ENCODE assay signal across 22 cellular contexts in genomic region chr7:101998029-101998903, GRCh38.
DNase-seq lines count a peak whose midpoint lies in the region; ATAC-seq and TF ChIP-seq lines count a peak whose summit lies in the region.
"Had no signal": no experiment of that assay in that cellular context is flagged by ENCODE, and none has a peak within 500 bp of the region (broad histone marks: within the 10 kb centered on the region; RNA-seq: fewer than 3 reads in every experiment).

No MANE protein-coding gene starts in this region.

- H3K4me1 ChIP-seq in DOHH2 (ENCODE audit: control insufficient read depth, low read length) (peaks cover 79% of the 10 kb centered on the region), Karpas-422 (ENCODE audit: low read length) (peaks cover 78% of the 10 kb centered on the region), osteoblast (ENCODE audit: insufficient read depth, low read length) (no peaks in the 10 kb centered on the region), A673 (ENCODE audit: insufficient read depth, low read length, poor library complexity, severe bottlenecking) (no peaks in the 10 kb centered on the region)

- peaks cover 41% of the 10 kb centered on the region for H3K36me3 ChIP-seq in DOHH2 (ENCODE audit: control insufficient read depth, low read length)
- no peaks in the 10 kb centered on the region for H3K36me3 ChIP-seq in Karpas-422 (ENCODE audit: insufficient read depth, low read length)
- H3K36me3 ChIP-seq in osteoblast (ENCODE audit: insufficient read depth, low read length), result no peaks in the 10 kb centered on the region
- H3K36me3 ChIP-seq in A673 (ENCODE audit: insufficient read depth, low read length, poor library complexity, severe bottlenecking), result no peaks in the 10 kb centered on the region
- H3K36me3 ChIP-seq: left lung had no signal

- peaks cover 96% of the 10 kb centered on the region for H3K79me2 ChIP-seq in DOHH2 (ENCODE audit: control insufficient read depth, low read length)
- H3K79me2 ChIP-seq in Karpas-422 (ENCODE audit: low read length), result peaks cover 88% of the 10 kb centered on the region
- H3K79me2 ChIP-seq in osteoblast (ENCODE audit: insufficient read depth, low read length), result no peaks in the 10 kb centered on the region

- no peaks in the 10 kb centered on the region for H3K9me3 Mint-ChIP-seq in MCF 10A (ENCODE audit: unreplicated experiment)
- H3K9me3 Mint-ChIP-seq: activated CD4-positive, alpha-beta memory T cell treated with anti-CD3 and anti-CD28 coated beads, Interleukin-2, amount 10 ng/mL, durations not matched to agents 7 days and 5 days; stimulated activated naive CD8-positive, alpha-beta T cell treated with anti-CD3 and anti-CD28 coated beads, Interleukin-15, amount 100 ng/mL, for 72 hours had no signal

- H3K36me3 Mint-ChIP-seq in MCF 10A (ENCODE audit: insufficient read depth, unreplicated experiment), result peaks cover 6% of the 10 kb centered on the region

- no peak for ATAC-seq in GM21390 (IDR thresholded peaks at IDR 0.05; ENCODE audit: unreplicated experiment)
- ATAC-seq: left lung; stimulated activated naive CD8-positive, alpha-beta T cell treated with anti-CD3 and anti-CD28 coated beads, Interleukin-15, amount 100 ng/mL, for 72 hours; T-helper 17 cell had no signal

- in situ Hi-C loops in GM13976 (cut with MboI; ENCODE audit: low sequenced_read_pairs, unreplicated experiment), result loop anchor here (10.0 kb wide), 1 partner anchor 117 kb away; no protein-coding TSS in a partner anchor

- DNase-seq in Karpas-422 (no peak), cerebellum (ENCODE audit: low spot score) (peak; percentile 60), osteoblast (ENCODE audit: insufficient read length, low spot score, missing footprints) (peak; percentile 32), A673 (ENCODE audit: low spot score) (no peak), MCF 10A (ENCODE audit: unreplicated experiment) (no peak), GM13976 (ENCODE audit: low spot score) (no peak)
- DNase-seq: activated CD4-positive, alpha-beta memory T cell treated with anti-CD3 and anti-CD28 coated beads, Interleukin-2, amount 10 ng/mL, durations not matched to agents 7 days and 5 days; activated naive CD4-positive, alpha-beta T cell treated with Interleukin-2 at 50 U/mL for 16 hours; AML-193; amygdala; effector CD4-positive, alpha-beta T cell; GDM1; NCI-H1105; NCI-H2107; nucleus accumbens; SIG-M5; stimulated activated CD4-positive, alpha-beta T cell treated with anti-CD3 and anti-CD28 coated beads, Interleukin-2, amount 100 ng/mL, for 24 hours; stimulated activated naive CD8-positive, alpha-beta T cell treated with anti-CD3 and anti-CD28 coated beads, Interleukin-15, amount 100 ng/mL, for 72 hours; T-helper 17 cell had no signal

- H3K9me2 ChIP-seq in DOHH2 (replicated peaks; ENCODE audit: control insufficient read depth, low read length) (no peaks in the 10 kb centered on the region), Karpas-422 (replicated peaks; ENCODE audit: insufficient read depth, low read length) (no peaks in the 10 kb centered on the region)

- POLR2A ChIA-PET in A673 (lab: Charles Lee; ENCODE audit: low non-redundant PET), result no interaction called here
- POLR2A ChIA-PET in MCF 10A (lab: Yijun Ruan, JAX), result no interaction called here

- no peaks in the 10 kb centered on the region for H3K27me3 Mint-ChIP-seq in MCF 10A (ENCODE audit: insufficient read depth, unreplicated experiment)
- H3K27me3 Mint-ChIP-seq: activated CD4-positive, alpha-beta memory T cell treated with anti-CD3 and anti-CD28 coated beads, Interleukin-2, amount 10 ng/mL, durations not matched to agents 7 days and 5 days; stimulated activated naive CD8-positive, alpha-beta T cell treated with anti-CD3 and anti-CD28 coated beads, Interleukin-15, amount 100 ng/mL, for 72 hours; T-helper 17 cell had no signal

- H3K4me1 Mint-ChIP-seq in MCF 10A (ENCODE audit: insufficient read depth, unreplicated experiment), result no peaks in the 10 kb centered on the region
- H3K4me1 Mint-ChIP-seq: activated CD4-positive, alpha-beta memory T cell treated with anti-CD3 and anti-CD28 coated beads, Interleukin-2, amount 10 ng/mL, durations not matched to agents 7 days and 5 days; stimulated activated naive CD8-positive, alpha-beta T cell treated with anti-CD3 and anti-CD28 coated beads, Interleukin-15, amount 100 ng/mL, for 72 hours had no signal

- TF ChIP-seq CTCF in DOHH2 (IDR thresholded peaks at IDR 0.05; ENCODE audit: low read depth, low read length, poor library complexity, severe bottlenecking) (no peak), osteoblast (IDR thresholded peaks at IDR 0.05; ENCODE audit: extremely low read depth, low read depth, low read length) (no peak), A673 (conservative IDR thresholded peaks at IDR 0.05; ENCODE audit: low read depth, low read length) (no peak), MCF 10A (IDR thresholded peaks at IDR 0.05; ENCODE audit: unreplicated experiment) (no peak), GM13976 (IDR thresholded peaks at IDR 0.05; ENCODE audit: borderline replicate concordance, control extremely low read depth, extremely low read depth, insufficient read depth, missing control alignments) (no peak)

- intact Hi-C loops in A673 (cut with micrococcal nuclease; ENCODE audit: unreplicated experiment), result no loop called here
- intact Hi-C loops in MCF 10A (cut with micrococcal nuclease), result no loop called here

- BruUV-seq in A673 (replicated peaks; lab: Mats Ljungman, UMichigan) (no TSS peak), MCF 10A (replicated peaks; lab: Mats Ljungman, UMichigan) (no TSS peak)

- no peak overlapping the region for H3K27ac Mint-ChIP-seq in MCF 10A (ENCODE audit: low read depth, unreplicated experiment)
- H3K27ac Mint-ChIP-seq: activated CD4-positive, alpha-beta memory T cell treated with anti-CD3 and anti-CD28 coated beads, Interleukin-2, amount 10 ng/mL, durations not matched to agents 7 days and 5 days; T-helper 17 cell had no signal

- no peak overlapping the region for H3K4me3 Mint-ChIP-seq in MCF 10A (ENCODE audit: unreplicated experiment)
- H3K4me3 Mint-ChIP-seq: activated CD4-positive, alpha-beta memory T cell treated with anti-CD3 and anti-CD28 coated beads, Interleukin-2, amount 10 ng/mL, durations not matched to agents 7 days and 5 days; stimulated activated naive CD8-positive, alpha-beta T cell treated with anti-CD3 and anti-CD28 coated beads, Interleukin-15, amount 100 ng/mL, for 72 hours; T-helper 17 cell had no signal

- peak overlapping the region; percentile 6; the same call in 1 of the 2 replicates for H3K4me2 ChIP-seq in DOHH2 (ENCODE audit: low read length)
- H3K4me2 ChIP-seq in Karpas-422 (ENCODE audit: low read depth, low read length, poor library complexity, severe bottlenecking), result peak overlapping the region; percentile 12
- H3K4me2 ChIP-seq in osteoblast (ENCODE audit: insufficient read depth, low read length), result no peak overlapping the region

- H2AFZ ChIP-seq in Karpas-422 (ENCODE audit: low read length), result no peak overlapping the region
- no peak overlapping the region for H2AFZ ChIP-seq in osteoblast (ENCODE audit: low read length)

- H3K27ac ChIP-seq in DOHH2 (ENCODE audit: low read depth, low read length), result no peak overlapping the region
- H3K27ac ChIP-seq in Karpas-422 (ENCODE audit: low read length), result peak overlapping the region; percentile 96
- H3K27ac ChIP-seq in osteoblast (ENCODE audit: low read depth, low read length), result no peak overlapping the region
- no peak overlapping the region for H3K27ac ChIP-seq in A673 (ENCODE audit: low read depth, low read length, poor library complexity, severe bottlenecking)
- H3K27ac ChIP-seq: left lung had no signal

- H4K20me1 ChIP-seq in DOHH2 (ENCODE audit: control insufficient read depth, insufficient read depth, low read depth, low read length) (peaks cover 8% of the 10 kb centered on the region; the same call in 1 of the 2 replicates), Karpas-422 (ENCODE audit: insufficient read depth, low read depth, low read length) (no peaks in the 10 kb centered on the region), osteoblast (ENCODE audit: insufficient read depth, low read length) (peaks cover 39% of the 10 kb centered on the region)

- H3K9ac ChIP-seq in Karpas-422 (ENCODE audit: low read length), result peak overlapping the region; percentile 55

- H3F3A ChIP-seq in DOHH2 (ENCODE audit: control insufficient read depth, insufficient read depth), result 0 out of 2 replicates have a peak, but pooled peaks cover under 1% of the 10 kb centered on the region

- H3K27me3 ChIP-seq in DOHH2 (ENCODE audit: control insufficient read depth, low read length) (no peaks in the 10 kb centered on the region), Karpas-422 (ENCODE audit: low read length) (no peaks in the 10 kb centered on the region), osteoblast (ENCODE audit: insufficient read depth, low read length) (no peaks in the 10 kb centered on the region), A673 (replicated peaks; ENCODE audit: insufficient read depth, low read depth, low read length, poor library complexity) (no peaks in the 10 kb centered on the region)
- H3K27me3 ChIP-seq: left lung had no signal

- H3K4me3 ChIP-seq in DOHH2 (ENCODE audit: low read length) (no peak overlapping the region), Karpas-422 (ENCODE audit: low read length) (no peak overlapping the region), osteoblast (ENCODE audit: insufficient read depth, low read length) (no peak overlapping the region), A673 (ENCODE audit: low read depth, low read length, poor library complexity, severe bottlenecking) (no peak overlapping the region)
- H3K4me3 ChIP-seq: left lung had no signal

- CTCF ChIA-PET in A673 (lab: Charles Lee) (no interaction called here), MCF 10A (lab: Yijun Ruan, JAX) (interaction anchor here (0.7 kb wide), 1 partner anchor 125 kb away, joined by 3 read pairs; no protein-coding TSS in a partner anchor)

- H3K9me3 ChIP-seq in DOHH2 (ENCODE audit: control insufficient read depth, insufficient read depth, low read length), result no peaks in the 10 kb centered on the region
- no peaks in the 10 kb centered on the region for H3K9me3 ChIP-seq in Karpas-422 (ENCODE audit: low read length)
- no peaks in the 10 kb centered on the region for H3K9me3 ChIP-seq in osteoblast (ENCODE audit: low read depth, low read length)
- H3K9me3 ChIP-seq in A673 (ENCODE audit: low read depth, low read length, poor library complexity, severe bottlenecking), result no peaks in the 10 kb centered on the region
- H3K9me3 ChIP-seq: left lung had no signal

Comparison
In these comparisons a context has a peak if more than half of its experiments do, and no peak if none do; other contexts are left out.
1. DNase-seq: peak in cerebellum (single experiment) and osteoblast (single experiment); none in Karpas-422 (single experiment), A673 (single experiment), MCF 10A (single experiment) and GM13976 (single experiment).